ENCODE assay signal across 9 cellular contexts in genomic region chrX:151488677-151489076, GRCh38.
DNase-seq lines count a peak whose midpoint lies in the region; ATAC-seq and TF ChIP-seq lines count a peak whose summit lies in the region.
"Had no signal": no experiment of that assay in that cellular context is flagged by ENCODE, and none has a peak within 500 bp of the region (broad histone marks: within the 10 kb centered on the region; RNA-seq: fewer than 3 reads in every experiment).

No MANE protein-coding gene starts in this region.

- peaks cover 0 to 3% (median 0%) of the 10 kb centered on the region in 7 donors for H3K9me3 Mint-ChIP-seq in CD14-positive monocyte
- H3K9me3 Mint-ChIP-seq: activated naive CD4-positive, alpha-beta T cell treated with anti-CD3 and anti-CD28 coated beads, Interleukin-2, amount 50 U/mL, for 72 hours had no signal

- no peaks in the 10 kb centered on the region for H3K36me3 Mint-ChIP-seq in CD14-positive monocyte
- H3K36me3 Mint-ChIP-seq: activated naive CD4-positive, alpha-beta T cell treated with anti-CD3 and anti-CD28 coated beads, Interleukin-2, amount 50 U/mL, for 72 hours had no signal

- DNase-seq in KBM-7 (peak; percentile 59), CD14-positive monocyte (ENCODE audit: low spot score) (no peak), nucleus accumbens (lab: John Stamatoyannopoulos, UW) (no peak), DMS114 treated with DMSO at 0.1 percent for 48 hours (lab: John Stamatoyannopoulos, UW; ENCODE audit: unreplicated experiment) (no peak)
- peak; percentile 15 for DNase-seq in activated CD4-positive, alpha-beta T cell treated with anti-CD3 and anti-CD28 coated beads for 48 hours
- DNase-seq in stimulated activated CD4-positive, alpha-beta T cell treated with anti-CD3 and anti-CD28 coated beads, Interleukin-12 subunit alpha, Interleukin-12 subunit beta, amount 100 ng/mL, for 48 hours (ENCODE audit: low read depth in 2 of 3, low spot score in 1 of 3), result peak in 2 of 3 donors; percentile 0 to 3

- H3K4me1 Mint-ChIP-seq in CD14-positive monocyte, result peaks cover 2% of the 10 kb centered on the region

- H3K27me3 Mint-ChIP-seq in CD14-positive monocyte (ENCODE audit: low read depth in 3 of 3), result peaks cover 0 to 7% (median 0%) of the 10 kb centered on the region in 3 donors

- peak; percentile 62 for ATAC-seq in GM18858 (IDR thresholded peaks at IDR 0.05; ENCODE audit: unreplicated experiment)

- H3K27ac Mint-ChIP-seq in CD14-positive monocyte, result no peak overlapping the region

- in situ Hi-C loops in KBM-7 (cut with MboI; ENCODE audit: low pct_unique_long_range_greater_than_20kb, low sequenced_read_pairs), result no loop called here

- intact Hi-C loops in CD14-positive monocyte (cut with micrococcal nuclease), result no loop called here

- TF ChIP-seq CTCF in C4-2B (conservative IDR thresholded peaks at IDR 0.05), result peak; percentile 67
- no peak for TF ChIP-seq CTCF in CD14-positive monocyte (IDR thresholded peaks at IDR 0.05)

- no peak overlapping the region for H3K4me3 Mint-ChIP-seq in CD14-positive monocyte

- H3K27ac ChIP-seq in C4-2B, result no peak overlapping the region

Comparison
In these comparisons a context has a peak if more than half of its experiments do, and no peak if none do; other contexts are left out.
1. DNase-seq: peak in KBM-7 (single experiment), activated CD4-positive, alpha-beta T cell treated with anti-CD3 and anti-CD28 coated beads for 48 hours (single experiment) and stimulated activated CD4-positive, alpha-beta T cell treated with anti-CD3 and anti-CD28 coated beads, Interleukin-12 subunit alpha, Interleukin-12 subunit beta, amount 100 ng/mL, for 48 hours (2 of 3); none in CD14-positive monocyte (single experiment), nucleus accumbens (0 of 56) and DMS114 treated with DMSO at 0.1 percent for 48 hours (single experiment).